ENCODE assay signal across 12 cellular contexts in genomic region chr17:82611140-82612058, GRCh38. TPM values are rescaled to one million over a fixed set of nuclear protein-coding genes. Genes with fewer than 3 reads are reported as not detected.
DNase-seq lines count a peak whose midpoint lies in the region; ATAC-seq, FAIRE-seq and TF ChIP-seq lines count a peak whose summit lies in the region.
"Had no signal": no experiment of that assay in that cellular context is flagged by ENCODE, and none has a peak within 500 bp of the region (broad histone marks: within the 10 kb centered on the region; RNA-seq: fewer than 3 reads in every experiment).

No MANE protein-coding gene starts in this region.

- peaks cover 4% of the 10 kb centered on the region for H3K4me1 Mint-ChIP-seq in CD14-positive monocyte

- peaks cover 60 to 78% of the 10 kb centered on the region in 2 donors for H3K36me3 Mint-ChIP-seq in CD14-positive monocyte

- CTCF ChIA-PET in A673 (lab: Charles Lee), result interaction anchor here (0.6 kb wide), 1 partner anchor 105 kb away, joined by 8 read pairs; the partner anchor contains the start of gene FN3KRP

- H3K27me3 ChIP-seq in A673 (replicated peaks; ENCODE audit: insufficient read depth, low read depth, low read length, poor library complexity), result no peaks in the 10 kb centered on the region
- H3K27me3 ChIP-seq in H7 (ENCODE audit: control insufficient read depth, insufficient read depth, low read length), result no peaks in the 10 kb centered on the region

- peaks cover 32% of the 10 kb centered on the region for H3K36me3 ChIP-seq in A673 (ENCODE audit: insufficient read depth, low read length, poor library complexity, severe bottlenecking)
- peaks cover 8% of the 10 kb centered on the region for H3K36me3 ChIP-seq in H7 (replicated peaks; ENCODE audit: control insufficient read depth, insufficient read depth, low read length)

- H3K4me3 Mint-ChIP-seq in CD14-positive monocyte, result no peak overlapping the region
- H3K4me3 Mint-ChIP-seq: T-helper 2 cell treated with Interferon-gamma antibody and Interleukin-4, amounts not matched to agents 5 μg/mL and 100 μg/mL, for 36 hours had no signal

- BruUV-seq in A673 (replicated peaks; lab: Mats Ljungman, UMichigan), result no TSS peak

- no peak overlapping the region for H3K27ac Mint-ChIP-seq in CD14-positive monocyte
- H3K27ac Mint-ChIP-seq: T-helper 2 cell treated with Interferon-gamma antibody and Interleukin-4, amounts not matched to agents 5 μg/mL and 100 μg/mL, for 36 hours had no signal

- no peak for ATAC-seq in HG03354 (IDR thresholded peaks at IDR 0.05; ENCODE audit: poor library complexity, severe bottlenecking, unreplicated experiment)

- H3K9me3 ChIP-seq in A673 (ENCODE audit: low read depth, low read length, poor library complexity, severe bottlenecking), result no peaks in the 10 kb centered on the region

- H3K4me3 ChIP-seq in A673 (ENCODE audit: low read depth, low read length, poor library complexity, severe bottlenecking) (no peak overlapping the region), fibroblast of pulmonary artery (replicated peaks; ENCODE audit: low read depth, low read length) (no peak overlapping the region), H7 (ENCODE audit: insufficient read depth, low read depth, low read length) (no peak overlapping the region)

- TF ChIP-seq CTCF in A673 (conservative IDR thresholded peaks at IDR 0.05; ENCODE audit: low read depth, low read length) (no peak), fibroblast of pulmonary artery (IDR thresholded peaks at IDR 0.05; ENCODE audit: low read length, missing control alignments) (no peak), CD14-positive monocyte (IDR thresholded peaks at IDR 0.05) (no peak)

- peaks cover 0 to 2% (median 0%) of the 10 kb centered on the region in 3 donors for H3K27me3 Mint-ChIP-seq in CD14-positive monocyte (ENCODE audit: low read depth in 3 of 3)

- H3K4me1 ChIP-seq in A673 (ENCODE audit: insufficient read depth, low read length, poor library complexity, severe bottlenecking), result peaks cover 10% of the 10 kb centered on the region

- peak; percentile 91 for DNase-seq in A673 (ENCODE audit: low spot score)
- peak; percentile 15 for DNase-seq in EH (ENCODE audit: low read depth)
- DNase-seq in OCI-M1 (lab: John Stamatoyannopoulos, UW), result peak; percentile 37
- DNase-seq in fibroblast of pulmonary artery (ENCODE audit: low read depth), result peak; percentile 65
- DNase-seq in H7, result no peak
- no peak for DNase-seq in HTR-8/SVneo (ENCODE audit: insufficient read length, low spot score)
- DNase-seq in CD14-positive monocyte (ENCODE audit: low spot score), result no peak
- DNase-seq: activated T-cell treated with anti-CD3 and anti-CD28 coated beads for 4 hours; Calu3; central memory CD4-positive, alpha-beta T cell had no signal

- FAIRE-seq in HTR-8/SVneo (lab: Jason Lieb, UNC), result no peak

- H3K27ac ChIP-seq in A673 (ENCODE audit: low read depth, low read length, poor library complexity, severe bottlenecking), result peak overlapping the region; percentile 69

- intact Hi-C loops in A673 (cut with micrococcal nuclease; ENCODE audit: unreplicated experiment) (no loop called here), CD14-positive monocyte (cut with micrococcal nuclease) (no loop called here)

- POLR2A ChIA-PET in A673 (lab: Charles Lee; ENCODE audit: low non-redundant PET), result no interaction called here

- no peaks in the 10 kb centered on the region for H3K9me3 Mint-ChIP-seq in CD14-positive monocyte
- H3K9me3 Mint-ChIP-seq: T-helper 2 cell treated with Interferon-gamma antibody and Interleukin-4, amounts not matched to agents 5 μg/mL and 100 μg/mL, for 36 hours had no signal

RNA-seq across cellular contexts. Expression of gene WDR45B, which starts 36.8 kb away (rescaled TPM):
- 69.9 and 73.0 TPM in 2 replicates for total RNA-seq in A673 (2021)
- 131 and 150 TPM in 2 replicates for total RNA-seq in H7 (2014; rRNA removed; shearing (Covaris generic))
- polyA plus RNA-seq in CD14-positive monocyte, result 10 to 100 TPM; 42.6 to 60.3 TPM

Comparison
In these comparisons a context has a peak if more than half of its experiments do, and no peak if none do; other contexts are left out.
1. DNase-seq: peak in A673 (single experiment), EH (single experiment), OCI-M1 (single experiment) and fibroblast of pulmonary artery (single experiment); none in H7 (single experiment), HTR-8/SVneo (single experiment) and CD14-positive monocyte (single experiment).